8 cellular contexts compared by ENCODE assay signal in genomic region chr3:129278439-129278969, GRCh38. TPM values are rescaled to one million over a fixed set of nuclear protein-coding genes. Genes with fewer than 3 reads are reported as not detected.
DNase-seq lines count a peak whose midpoint lies in the region; ATAC-seq and TF ChIP-seq lines count a peak whose summit lies in the region.

TSS of gene HMCES (plus strand) at chr3:129278870. CDS start at chr3:129279733, 863 bp downstream.

- H3K27me3 Mint-ChIP-seq in activated naive CD8-positive, alpha-beta T cell treated with anti-CD3 and anti-CD28 coated beads, Interleukin-2, amount 50 U/mL, for 24 hours, result peaks cover 1% of the 10 kb centered on the region

- ATAC-seq in HG02678 (IDR thresholded peaks at IDR 0.05; ENCODE audit: unreplicated experiment), result peak; percentile 49
- ATAC-seq in activated naive CD8-positive, alpha-beta T cell treated with anti-CD3 and anti-CD28 coated beads, Interleukin-2, amount 50 U/mL, for 24 hours, result peak; percentile 75
- peak; percentile 98 for ATAC-seq in Right ventricle myocardium inferior
- peak; percentile 95 for ATAC-seq in thoracic aorta (ENCODE audit: insufficient number of reproducible peaks, low FRiP score, low read depth)

- intact Hi-C loops in Right ventricle myocardium inferior (cut with DNase I) (loop anchor here (2.0 kb wide), 1 partner anchor 38 kb away; a partner anchor contains a TSS), ovary (cut with DNase I) (loop anchor here in 2 of 4 donors (2.0 to 5.0 kb wide), 2 partner anchors 36 to 39 kb away; a partner anchor contains a TSS)

- peak; percentile 66 for TF ChIP-seq POLR2A in ovary (IDR thresholded peaks at IDR 0.05)

- H3K27ac Mint-ChIP-seq in activated naive CD8-positive, alpha-beta T cell treated with anti-CD3 and anti-CD28 coated beads, Interleukin-2, amount 50 U/mL, for 24 hours, result peak within 1 kb of the TSS; percentile 95

- H3K4me3 Mint-ChIP-seq in activated naive CD8-positive, alpha-beta T cell treated with anti-CD3 and anti-CD28 coated beads, Interleukin-2, amount 50 U/mL, for 24 hours, result peak within 1 kb of the TSS; percentile 97

- H3K36me3 Mint-ChIP-seq in activated naive CD8-positive, alpha-beta T cell treated with anti-CD3 and anti-CD28 coated beads, Interleukin-2, amount 50 U/mL, for 24 hours (ENCODE audit: low read depth), result peaks cover 57% of the 10 kb centered on the region

- peaks cover 2% of the 10 kb centered on the region for H3K4me1 ChIP-seq in ovary (ENCODE audit: insufficient read depth)
- H3K4me1 ChIP-seq in thoracic aorta (ENCODE audit: control insufficient read depth in 1 of 2, low read depth in 2 of 2), result peaks cover 8 to 30% of the 10 kb centered on the region in 2 donors

- WGBS in ovary, 3 donors, result 0 to 1% (median 0%) methylated on average over 30 to 44 of the region's 44 CpGs

- H3K27ac ChIP-seq in ovary, result peak within 1 kb of the TSS; percentile 81 to 92
- peak within 1 kb of the TSS; percentile 69 to 85 for H3K27ac ChIP-seq in thoracic aorta

- H3K4me1 Mint-ChIP-seq in activated naive CD8-positive, alpha-beta T cell treated with anti-CD3 and anti-CD28 coated beads, Interleukin-2, amount 50 U/mL, for 24 hours, result peaks cover 64% of the 10 kb centered on the region

- H3K36me3 ChIP-seq in ovary (no peaks in the 10 kb centered on the region), thoracic aorta (peaks cover 28% of the 10 kb centered on the region)

- H3K9me3 Mint-ChIP-seq in activated naive CD8-positive, alpha-beta T cell treated with anti-CD3 and anti-CD28 coated beads, Interleukin-2, amount 50 U/mL, for 24 hours, result no peaks in the 10 kb centered on the region

- TF ChIP-seq CTCF in ovary (IDR thresholded peaks at IDR 0.05) (no peak), thoracic aorta (IDR thresholded peaks at IDR 0.05) (no peak)

- H3K4me3 ChIP-seq in ovary (peak within 1 kb of the TSS; percentile 76), thoracic aorta (peak within 1 kb of the TSS; percentile 96)

- peak; percentile 91 for DNase-seq in G401 (ENCODE audit: low spot score)
- DNase-seq in NCI-H1436 treated with DMSO at 0.1 percent for 48 hours (lab: John Stamatoyannopoulos, UW), result peak; percentile 76
- peak; percentile 94 for DNase-seq in T follicular helper cell (ENCODE audit: low read depth)
- DNase-seq in activated naive CD8-positive, alpha-beta T cell treated with anti-CD3 and anti-CD28 coated beads, Interleukin-2, amount 50 U/mL, for 24 hours, result peak; percentile 97
- peak; percentile 96 for DNase-seq in Right ventricle myocardium inferior (ENCODE audit: missing footprints)
- DNase-seq in ovary, result peak; percentile 92 to 95 (median 94)
- peak; percentile 76 for DNase-seq in thoracic aorta (ENCODE audit: low spot score)

- in situ Hi-C loops in G401 (cut with HindIII; ENCODE audit: low sequenced_read_pairs), result no loop called here

- TF ChIP-seq EP300 in ovary (IDR thresholded peaks at IDR 0.05), result no peak

- H3K27me3 ChIP-seq in ovary, result no peaks in the 10 kb centered on the region
- H3K27me3 ChIP-seq in thoracic aorta (replicated peaks; ENCODE audit: insufficient read depth), result no peaks in the 10 kb centered on the region

- H3K9me3 ChIP-seq in ovary, result no peaks in the 10 kb centered on the region
- no peaks in the 10 kb centered on the region for H3K9me3 ChIP-seq in thoracic aorta

RNA-seq across cellular contexts. Expression of gene HMCES, which starts in this region (rescaled TPM):
- 33.0 and 40.6 TPM in 2 replicates for total RNA-seq in G401 (2014; rRNA removed; shearing (Covaris generic))
- total RNA-seq in Right ventricle myocardium inferior (42.3 TPM), ovary (10 to 100 TPM; 15.5 to 44.5 (median 35.2) TPM), thoracic aorta (10 to 100 TPM; 12.0 to 23.9 TPM)
- 10 to 100 TPM; 27.5 to 44.3 TPM for polyA plus RNA-seq in ovary

Comparison
In these comparisons a context has a peak if more than half of its experiments do, and no peak if none do; other contexts are left out.
1. Peak in every context shown above with its lines: DNase-seq, ATAC-seq, H3K4me3 ChIP-seq and H3K27ac ChIP-seq.